23 cellular contexts compared by ENCODE assay signal in genomic region chr13:24900507-24900906, GRCh38.
DNase-seq lines count a peak whose midpoint lies in the region; ATAC-seq, FAIRE-seq and TF ChIP-seq lines count a peak whose summit lies in the region.
"Had no signal": no experiment of that assay in that cellular context is flagged by ENCODE, and none has a peak within 500 bp of the region (broad histone marks: within the 10 kb centered on the region; RNA-seq: fewer than 3 reads in every experiment).

No MANE protein-coding gene starts in this region.

- H3K36me3 ChIP-seq in upper lobe of right lung: no peaks in the 10 kb centered on the region
- H3K36me3 ChIP-seq: uterus had no signal

- H3K36me3 Mint-ChIP-seq in stimulated activated memory B cell treated with anti-CD40 and anti-IgM and Interleukin-4, amounts not matched to agents 10 μg/mL and 1 μg/mL and 100 μg/mL, for 72 hours: peaks cover 37% of the 10 kb centered on the region

- DNase-seq in NOMO-1 treated with DMSO at 0.1 percent for 48 hours (lab: John Stamatoyannopoulos, UW; ENCODE audit: unreplicated experiment): peak; percentile 56
- DNase-seq in upper lobe of right lung: no peak
- no peak for DNase-seq in cerebellum (ENCODE audit: low spot score)
- no peak for DNase-seq in urothelium cell line (ENCODE audit: low spot score)
- DNase-seq: activated CD4-positive, alpha-beta T cell treated with anti-CD3 and anti-CD28 coated beads for 48 hours; activated naive CD8-positive, alpha-beta T cell treated with anti-CD3 and anti-CD28 coated beads for 36 hours; activated T-cell treated with anti-CD3 and anti-CD28 coated beads, Interleukin-2, amount 50 U/mL, for 1 hour; DMS79; effector CD4-positive, alpha-beta T cell; H9; NCI-H2081 treated with DMSO at 0.1 percent for 48 hours; stimulated activated naive CD4-positive, alpha-beta T cell; uterus had no signal

- H3K9me3 Mint-ChIP-seq in stimulated activated memory B cell treated with anti-CD40 and anti-IgM and Interleukin-4, amounts not matched to agents 10 μg/mL and 1 μg/mL and 100 μg/mL, for 72 hours: peaks cover 2% of the 10 kb centered on the region
- H3K9me3 Mint-ChIP-seq: activated naive CD8-positive, alpha-beta T cell treated with anti-CD3 and anti-CD28 coated beads for 36 hours; H9; T-helper 1 cell treated with Interleukin-12 subunit alpha and Interleukin-12 subunit beta and Interleukin-4 antibody, amounts not matched to agents 30 μg/mL and 1 μg/mL, for 36 hours had no signal

- peak; percentile 93 for ATAC-seq in GM18868 (IDR thresholded peaks at IDR 0.05; ENCODE audit: unreplicated experiment)
- ATAC-seq in HG02759 (IDR thresholded peaks at IDR 0.05; ENCODE audit: unreplicated experiment): peak; percentile 81
- ATAC-seq in stimulated activated memory B cell treated with anti-CD40 and anti-IgM and Interleukin-4, amounts not matched to agents 10 μg/mL and 1 μg/mL and 100 μg/mL, for 72 hours: peak; percentile 83
- ATAC-seq in upper lobe of right lung: no peak
- ATAC-seq: left lobe of liver had no signal

- no peaks in the 10 kb centered on the region for H3K4me1 ChIP-seq in upper lobe of right lung
- H3K4me1 ChIP-seq: parathyroid adenoma, uterus had no signal

- no peaks in the 10 kb centered on the region for H3K27me3 Mint-ChIP-seq in stimulated activated memory B cell treated with anti-CD40 and anti-IgM and Interleukin-4, amounts not matched to agents 10 μg/mL and 1 μg/mL and 100 μg/mL, for 72 hours
- H3K27me3 Mint-ChIP-seq: activated naive CD8-positive, alpha-beta T cell treated with anti-CD3 and anti-CD28 coated beads for 36 hours had no signal

- H3K27me3 ChIP-seq in upper lobe of right lung: no peaks in the 10 kb centered on the region
- H3K27me3 ChIP-seq: uterus had no signal

- H3K27ac ChIP-seq in upper lobe of right lung: no peak overlapping the region
- H3K27ac ChIP-seq: C4-2B, parathyroid adenoma, uterus had no signal

- TF ChIP-seq CTCF in upper lobe of right lung (IDR thresholded peaks at IDR 0.05): no peak

- FAIRE-seq in urothelium cell line (lab: Jason Lieb, UNC): no peak
- FAIRE-seq: bronchial epithelial cell, HTR-8/SVneo had no signal

- H3K4me1 Mint-ChIP-seq in stimulated activated memory B cell treated with anti-CD40 and anti-IgM and Interleukin-4, amounts not matched to agents 10 μg/mL and 1 μg/mL and 100 μg/mL, for 72 hours: peaks cover 12% of the 10 kb centered on the region
- H3K4me1 Mint-ChIP-seq: H9 had no signal

- no peak overlapping the region for H3K4me3 ChIP-seq in upper lobe of right lung
- H3K4me3 ChIP-seq: smooth muscle cell, uterus had no signal

- intact Hi-C loops in upper lobe of right lung (cut with DNase I): no loop called here

- peak overlapping the region; percentile 7 for H3K27ac Mint-ChIP-seq in stimulated activated memory B cell treated with anti-CD40 and anti-IgM and Interleukin-4, amounts not matched to agents 10 μg/mL and 1 μg/mL and 100 μg/mL, for 72 hours
- H3K27ac Mint-ChIP-seq: activated naive CD8-positive, alpha-beta T cell treated with anti-CD3 and anti-CD28 coated beads for 36 hours; T-helper 1 cell treated with Interleukin-12 subunit alpha and Interleukin-12 subunit beta and Interleukin-4 antibody, amounts not matched to agents 30 μg/mL and 1 μg/mL, for 36 hours had no signal

- no peak overlapping the region for H3K4me3 Mint-ChIP-seq in stimulated activated memory B cell treated with anti-CD40 and anti-IgM and Interleukin-4, amounts not matched to agents 10 μg/mL and 1 μg/mL and 100 μg/mL, for 72 hours
- H3K4me3 Mint-ChIP-seq: activated naive CD8-positive, alpha-beta T cell treated with anti-CD3 and anti-CD28 coated beads for 36 hours; H9; T-helper 1 cell treated with Interleukin-12 subunit alpha and Interleukin-12 subunit beta and Interleukin-4 antibody, amounts not matched to agents 30 μg/mL and 1 μg/mL, for 36 hours had no signal

- no peaks in the 10 kb centered on the region for H3K9me3 ChIP-seq in upper lobe of right lung
- H3K9me3 ChIP-seq: uterus had no signal
